2 cellular contexts compared by ENCODE assay signal in the genomic region with DNA sequence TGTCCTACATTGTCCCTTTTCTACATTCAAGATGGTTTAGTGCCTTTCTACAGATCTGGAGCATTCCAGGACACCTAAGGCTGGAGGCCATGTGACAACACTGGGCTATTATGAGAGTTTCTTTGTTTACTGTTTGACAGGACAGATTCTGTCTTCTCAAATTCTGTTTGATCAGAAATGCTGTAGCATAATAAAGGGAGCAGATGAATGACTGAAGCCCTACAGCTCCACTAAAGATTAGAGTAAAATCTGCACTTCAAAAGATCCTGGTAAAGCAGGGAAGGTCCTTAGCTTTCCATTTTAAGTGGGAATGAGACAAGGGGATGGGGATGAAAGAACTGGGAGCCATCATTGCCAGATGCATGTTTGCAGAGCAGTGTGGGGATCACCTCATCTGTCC.
TF ChIP-seq lines count a peak whose summit lies in the region.

No MANE protein-coding gene starts in this region.

TF ChIP-seq in H1, 55 proteins besides CTCF, POLR2A, EP300 and RAD21:
- TF ChIP-seq SAP30 (IDR thresholded peaks at IDR 0.05; ENCODE audit: insufficient read depth, insufficient replicate concordance, low read length) = no peak
- TF ChIP-seq, protein P1, sequence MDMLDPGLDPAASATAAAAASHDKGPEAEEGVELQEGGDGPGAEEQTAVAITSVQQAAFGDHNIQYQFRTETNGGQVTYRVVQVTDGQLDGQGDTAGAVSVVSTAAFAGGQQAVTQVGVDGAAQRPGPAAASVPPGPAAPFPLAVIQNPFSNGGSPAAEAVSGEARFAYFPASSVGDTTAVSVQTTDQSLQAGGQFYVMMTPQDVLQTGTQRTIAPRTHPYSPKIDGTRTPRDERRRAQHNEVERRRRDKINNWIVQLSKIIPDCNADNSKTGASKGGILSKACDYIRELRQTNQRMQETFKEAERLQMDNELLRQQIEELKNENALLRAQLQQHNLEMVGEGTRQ (IDR thresholded peaks at IDR 0.05; ENCODE audit: low read length) = 0 out of 2 replicates have a peak, but pooled peaks have one; percentile 25

TF ChIP-seq in SK-N-SH, 30 proteins besides CTCF, POLR2A, EP300 and RAD21:
- TF ChIP-seq TAF1 (IDR thresholded peaks at IDR 0.05; ENCODE audit: borderline replicate concordance, low read depth, low read length) = no peak
- no peak for TF ChIP-seq YY1 (IDR thresholded peaks at IDR 0.05; ENCODE audit: low read depth)
- TF ChIP-seq TEAD4 (IDR thresholded peaks at IDR 0.05; ENCODE audit: borderline replicate concordance, insufficient read depth) = no peak
- TF ChIP-seq, protein P2, sequence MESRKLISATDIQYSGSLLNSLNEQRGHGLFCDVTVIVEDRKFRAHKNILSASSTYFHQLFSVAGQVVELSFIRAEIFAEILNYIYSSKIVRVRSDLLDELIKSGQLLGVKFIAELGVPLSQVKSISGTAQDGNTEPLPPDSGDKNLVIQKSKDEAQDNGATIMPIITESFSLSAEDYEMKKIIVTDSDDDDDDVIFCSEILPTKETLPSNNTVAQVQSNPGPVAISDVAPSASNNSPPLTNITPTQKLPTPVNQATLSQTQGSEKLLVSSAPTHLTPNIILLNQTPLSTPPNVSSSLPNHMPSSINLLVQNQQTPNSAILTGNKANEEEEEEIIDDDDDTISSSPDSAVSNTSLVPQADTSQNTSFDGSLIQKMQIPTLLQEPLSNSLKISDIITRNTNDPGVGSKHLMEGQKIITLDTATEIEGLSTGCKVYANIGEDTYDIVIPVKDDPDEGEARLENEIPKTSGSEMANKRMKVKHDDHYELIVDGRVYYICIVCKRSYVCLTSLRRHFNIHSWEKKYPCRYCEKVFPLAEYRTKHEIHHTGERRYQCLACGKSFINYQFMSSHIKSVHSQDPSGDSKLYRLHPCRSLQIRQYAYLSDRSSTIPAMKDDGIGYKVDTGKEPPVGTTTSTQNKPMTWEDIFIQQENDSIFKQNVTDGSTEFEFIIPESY (IDR thresholded peaks at IDR 0.05; ENCODE audit: borderline replicate concordance, low read depth) = no peak
- TF ChIP-seq RFX5 (IDR thresholded peaks at IDR 0.05; ENCODE audit: low read length) = no peak
- no peak for TF ChIP-seq SIN3A (IDR thresholded peaks at IDR 0.05; ENCODE audit: borderline replicate concordance, low read depth, low read length)
- TF ChIP-seq FOXJ3 (CRISPR knock-in tag; IDR thresholded peaks at IDR 0.05) = no peak
- no peak for TF ChIP-seq JUND (IDR thresholded peaks at IDR 0.05)
- no peak for TF ChIP-seq POLR2AphosphoS5 (IDR thresholded peaks at IDR 0.05; ENCODE audit: low read depth, low read length)
- no peak for TF ChIP-seq REST (IDR thresholded peaks at IDR 0.05; ENCODE audit: low read depth, low read length)
- TF ChIP-seq NRF1 (IDR thresholded peaks at IDR 0.05; ENCODE audit: low read depth, low read length) = no peak
- no peak for TF ChIP-seq MAX (IDR thresholded peaks at IDR 0.05; ENCODE audit: low read depth)
- no peak for TF ChIP-seq MXI1 (IDR thresholded peaks at IDR 0.05; ENCODE audit: low read depth, low read length)
- TF ChIP-seq FOXM1 (IDR thresholded peaks at IDR 0.05; ENCODE audit: low read depth) = no peak
- TF ChIP-seq, protein P1 (IDR thresholded peaks at IDR 0.05; ENCODE audit: borderline replicate concordance, low read depth, low read length) = no peak
- no peak for TF ChIP-seq SMC3 (IDR thresholded peaks at IDR 0.05; ENCODE audit: low read depth, low read length)
- no peak for TF ChIP-seq NFIC (IDR thresholded peaks at IDR 0.05; ENCODE audit: borderline replicate concordance)
- no peak for TF ChIP-seq CHD2 (IDR thresholded peaks at IDR 0.05; ENCODE audit: low read length, partially characterized antibody)
- no peak for TF ChIP-seq TCF12 (IDR thresholded peaks at IDR 0.05)
- TF ChIP-seq RCOR1 (IDR thresholded peaks at IDR 0.05; ENCODE audit: low read length) = no peak
